Comparison of ENCODE assay signal across 9 cellular contexts in the genomic region with DNA sequence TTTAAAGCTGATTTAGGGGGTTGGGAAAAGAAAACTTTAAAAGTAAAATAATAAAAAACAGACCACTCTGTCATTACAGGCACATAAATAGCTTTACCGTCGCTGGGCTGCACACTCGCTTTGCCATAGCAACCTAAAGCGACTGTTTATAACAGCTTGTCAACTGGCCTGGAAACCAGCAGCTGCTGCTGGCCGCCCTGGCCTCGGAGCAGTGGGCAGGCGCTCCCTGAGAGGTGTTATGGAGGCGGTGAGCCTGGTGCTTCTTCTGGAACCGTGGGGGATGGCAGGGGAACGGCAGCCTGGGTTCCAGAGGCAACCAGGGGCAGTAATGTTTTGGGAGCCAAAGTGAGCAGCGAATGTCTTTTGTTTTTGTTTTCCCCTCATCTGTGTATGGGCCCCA. TPM values are rescaled to one million over a fixed set of nuclear protein-coding genes. Genes with fewer than 3 reads are reported as not detected.
DNase-seq lines count a peak whose midpoint lies in the region; ATAC-seq and TF ChIP-seq lines count a peak whose summit lies in the region.
"Had no signal": no experiment of that assay in that cellular context is flagged by ENCODE, and none has a peak within 500 bp of the region (broad histone marks: within the 10 kb centered on the region; RNA-seq: fewer than 3 reads in every experiment).

No MANE protein-coding gene starts in this region.

- intact Hi-C loops in breast epithelium (cut with DNase I; ENCODE audit: low total_unique reads) (no loop called here), MCF 10A (cut with micrococcal nuclease) (no loop called here), vagina (cut with DNase I) (no loop called here)

- peaks cover 11 to 19% of the 10 kb centered on the region in 2 donors for H3K4me1 ChIP-seq in breast epithelium
- H3K4me1 ChIP-seq in effector memory CD4-positive, alpha-beta T cell (ENCODE audit: control insufficient read depth, insufficient read depth, low read length, poor library complexity, severe bottlenecking), result peaks cover 62% of the 10 kb centered on the region
- peaks cover 43 to 83% of the 10 kb centered on the region in 2 donors for H3K4me1 ChIP-seq in muscle layer of duodenum (ENCODE audit: control insufficient read depth in 1 of 2, insufficient read depth in 2 of 2, low read length in 2 of 2)
- H3K4me1 ChIP-seq in vagina, result peaks cover 97% of the 10 kb centered on the region

- peaks cover 36% of the 10 kb centered on the region for H3K4me1 Mint-ChIP-seq in MCF 10A (ENCODE audit: insufficient read depth, unreplicated experiment)

- no peak overlapping the region for H3K4me3 Mint-ChIP-seq in MCF 10A (ENCODE audit: unreplicated experiment)

- no peaks in the 10 kb centered on the region for H3K27me3 ChIP-seq in breast epithelium
- no peaks in the 10 kb centered on the region for H3K27me3 ChIP-seq in effector memory CD4-positive, alpha-beta T cell (replicated peaks; ENCODE audit: control insufficient read depth, insufficient read depth, low read length, poor library complexity, severe bottlenecking)
- H3K27me3 ChIP-seq in muscle layer of duodenum (ENCODE audit: low read depth, low read length), result no peaks in the 10 kb centered on the region
- H3K27me3 ChIP-seq in vagina, result no peaks in the 10 kb centered on the region

- H3K9me3 Mint-ChIP-seq in MCF 10A (ENCODE audit: unreplicated experiment), result no peaks in the 10 kb centered on the region

- H3K36me3 ChIP-seq in breast epithelium, result no peaks in the 10 kb centered on the region
- H3K36me3 ChIP-seq in effector memory CD4-positive, alpha-beta T cell (ENCODE audit: control insufficient read depth, insufficient read depth, low read length), result no peaks in the 10 kb centered on the region
- peaks cover 0 to 10% of the 10 kb centered on the region in 2 donors for H3K36me3 ChIP-seq in muscle layer of duodenum (ENCODE audit: control insufficient read depth in 1 of 2, insufficient read depth in 2 of 2, low read length in 2 of 2)
- H3K36me3 ChIP-seq in vagina, result no peaks in the 10 kb centered on the region

- no peak for DNase-seq in breast epithelium (ENCODE audit: low spot score in 2 of 2)
- no peak for DNase-seq in MCF 10A (ENCODE audit: unreplicated experiment)
- no peak for DNase-seq in effector memory CD4-positive, alpha-beta T cell
- DNase-seq in vagina (ENCODE audit: extremely low spot score in 2 of 2), result no peak
- no peak for DNase-seq in HT-29 (ENCODE audit: low spot score)
- DNase-seq in SHP77 (lab: John Stamatoyannopoulos, UW), result no peak
- DNase-seq: DMS53 had no signal

- H3K27ac Mint-ChIP-seq in MCF 10A (ENCODE audit: low read depth, unreplicated experiment), result no peak overlapping the region

- H3K4me3 ChIP-seq in breast epithelium (no peak overlapping the region), muscle layer of duodenum (ENCODE audit: low read depth in 1 of 2, low read length in 2 of 2) (peak overlapping the region in 1 of 2 donors; percentile 30), vagina (peak overlapping the region in 1 of 2 donors; percentile 36)
- no peak overlapping the region for H3K4me3 ChIP-seq in effector memory CD4-positive, alpha-beta T cell (ENCODE audit: insufficient read depth, low read depth, low read length, poor library complexity, severe bottlenecking)

- CTCF ChIA-PET in MCF 10A (lab: Yijun Ruan, JAX), result interaction anchor here (0.6 to 3.5 kb wide), 11 partner anchors 9 to 1813 kb away, joined by 3 to 30 read pairs (median 3); no protein-coding TSS in a partner anchor

- TF ChIP-seq POLR2A in breast epithelium (IDR thresholded peaks at IDR 0.05) (no peak), vagina (IDR thresholded peaks at IDR 0.05) (no peak)

- H3K36me3 Mint-ChIP-seq in MCF 10A (ENCODE audit: insufficient read depth, unreplicated experiment), result no peaks in the 10 kb centered on the region

- TF ChIP-seq CTCF in breast epithelium (IDR thresholded peaks at IDR 0.05) (no peak), MCF 10A (IDR thresholded peaks at IDR 0.05; ENCODE audit: unreplicated experiment) (no peak), vagina (IDR thresholded peaks at IDR 0.05) (no peak)

- BruUV-seq in MCF 10A (replicated peaks; lab: Mats Ljungman, UMichigan), result no TSS peak

- no peak for ATAC-seq in GM19328 (IDR thresholded peaks at IDR 0.05; ENCODE audit: unreplicated experiment)

- H3K27ac ChIP-seq in breast epithelium (peak overlapping the region; percentile 77 to 79), muscle layer of duodenum (ENCODE audit: low read length) (peak overlapping the region; percentile 82), vagina (peak overlapping the region; percentile 88)
- H3K27ac ChIP-seq in effector memory CD4-positive, alpha-beta T cell (ENCODE audit: insufficient read depth, low read length, poor library complexity, severe bottlenecking), result peak overlapping the region; percentile 73

- H3K9me3 ChIP-seq in breast epithelium (no peaks in the 10 kb centered on the region), muscle layer of duodenum (ENCODE audit: control insufficient read depth in 1 of 2, low read length in 2 of 2) (no peaks in the 10 kb centered on the region), vagina (no peaks in the 10 kb centered on the region)
- H3K9me3 ChIP-seq in effector memory CD4-positive, alpha-beta T cell (ENCODE audit: control insufficient read depth, low read length), result no peaks in the 10 kb centered on the region

- H3K27me3 Mint-ChIP-seq in MCF 10A (ENCODE audit: insufficient read depth, unreplicated experiment), result no peaks in the 10 kb centered on the region

- POLR2A ChIA-PET in MCF 10A (lab: Yijun Ruan, JAX), result interaction anchor here (0.7 to 1.4 kb wide), 2 partner anchors 9 to 21 kb away, joined by 3 to 4 read pairs; no protein-coding TSS in a partner anchor

RNA-seq across cellular contexts. Expression of gene ATP2B4, which starts 45.7 kb away (rescaled TPM):
- 10 to 100 TPM; 55.7 to 97.1 (median 59.1) TPM for total RNA-seq in breast epithelium
- 15.4 and 17.0 TPM in 2 replicates for total RNA-seq in MCF 10A (2022)
- 101 TPM for total RNA-seq in vagina
- total RNA-seq in HT-29 (2014; rRNA removed; shearing (Covaris generic)), result 5.5 TPM in 2 replicates
